Comparison of ENCODE assay signal across 15 cellular contexts in the genomic region with DNA sequence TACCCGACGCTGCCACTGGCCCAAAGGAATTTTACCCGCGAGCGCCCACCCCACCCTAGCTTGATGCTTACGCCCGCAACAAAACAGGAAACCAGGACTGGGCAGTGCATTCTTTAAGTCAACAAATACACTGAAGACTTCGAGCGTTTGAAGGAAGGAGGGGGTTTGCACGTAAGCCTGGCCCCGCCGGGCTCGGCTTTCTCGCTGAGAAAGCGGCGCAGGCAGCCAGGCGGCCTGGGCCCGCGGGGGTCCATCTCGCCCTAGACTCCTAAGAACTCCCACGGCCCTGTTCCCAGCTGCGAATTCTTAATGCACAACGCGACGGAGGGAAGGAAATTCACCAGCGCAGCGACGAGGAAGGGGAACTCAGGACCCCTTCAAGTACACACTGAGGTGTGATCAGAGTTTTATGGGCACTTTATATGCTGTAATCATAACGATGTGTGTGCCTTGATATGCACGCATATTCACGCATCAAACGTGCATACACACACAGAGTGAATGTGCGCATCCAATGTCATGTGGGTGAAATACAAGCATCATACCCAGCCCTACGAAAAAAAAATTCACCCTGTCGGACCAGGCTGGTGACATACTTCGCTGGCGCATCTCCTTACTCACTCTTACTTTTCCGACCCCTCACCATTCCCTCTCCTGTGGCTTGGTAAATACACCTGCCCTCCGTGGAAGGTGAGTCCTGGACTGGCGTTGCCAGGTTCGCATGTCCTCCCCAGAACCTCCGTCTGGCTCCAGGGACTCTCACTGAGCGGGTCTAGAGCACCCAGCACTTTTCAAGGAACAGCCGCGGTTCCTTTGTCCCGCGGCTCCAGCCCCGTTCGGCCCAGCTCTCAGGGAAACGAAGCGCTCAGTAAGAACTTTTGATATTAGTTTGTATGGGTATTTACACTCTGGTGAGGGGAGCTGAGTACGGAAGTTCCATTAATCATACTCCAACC. TPM values are rescaled to one million over a fixed set of nuclear protein-coding genes. Genes with fewer than 3 reads are reported as not detected.
DNase-seq lines count a peak whose midpoint lies in the region; ATAC-seq and TF ChIP-seq lines count a peak whose summit lies in the region.
"Had no signal": no experiment of that assay in that cellular context is flagged by ENCODE, and none has a peak within 500 bp of the region (broad histone marks: within the 10 kb centered on the region; RNA-seq: fewer than 3 reads in every experiment).

No MANE protein-coding gene starts in this region.

- H3K27me3 Mint-ChIP-seq in activated naive CD4-positive, alpha-beta T cell treated with anti-CD3 and anti-CD28 coated beads, Interleukin-2, amount 50 U/mL, for 24 hours, result peaks cover 70% of the 10 kb centered on the region

- H3K4me1 Mint-ChIP-seq in activated naive CD4-positive, alpha-beta T cell treated with anti-CD3 and anti-CD28 coated beads, Interleukin-2, amount 50 U/mL, for 24 hours, result peaks cover 36% of the 10 kb centered on the region

- peak overlapping the region; percentile 54 for H3K4me3 Mint-ChIP-seq in activated naive CD4-positive, alpha-beta T cell treated with anti-CD3 and anti-CD28 coated beads, Interleukin-2, amount 50 U/mL, for 24 hours

- no peaks in the 10 kb centered on the region for H3K9me3 Mint-ChIP-seq in activated naive CD4-positive, alpha-beta T cell treated with anti-CD3 and anti-CD28 coated beads, Interleukin-2, amount 50 U/mL, for 24 hours
- no peaks in the 10 kb centered on the region for H3K9me3 Mint-ChIP-seq in activated naive CD4-positive, alpha-beta T cell treated with anti-CD3 and anti-CD28 coated beads, Interleukin-2, amount 50 U/mL, for 72 hours

- H3K4me1 ChIP-seq in adipocyte (ENCODE audit: control insufficient read depth, insufficient read depth, low read length), result peaks cover 8% of the 10 kb centered on the region
- H3K4me1 ChIP-seq in mucosa of rectum (ENCODE audit: control insufficient read depth in 2 of 2, insufficient read depth in 2 of 2, low read length in 2 of 2), result peaks cover 31 to 57% of the 10 kb centered on the region in 2 donors
- peaks cover 12 to 30% of the 10 kb centered on the region in 2 donors for H3K4me1 ChIP-seq in thoracic aorta (ENCODE audit: control insufficient read depth in 1 of 2, low read depth in 2 of 2)
- peaks cover 14% of the 10 kb centered on the region for H3K4me1 ChIP-seq in testis

- H3K9ac ChIP-seq in adipocyte (ENCODE audit: low read length) (no peak overlapping the region), mucosa of rectum (ENCODE audit: low read depth in 1 of 2, low read length in 2 of 2) (peak overlapping the region; percentile 92 to 94)

- H3K27ac Mint-ChIP-seq in activated naive CD4-positive, alpha-beta T cell treated with anti-CD3 and anti-CD28 coated beads, Interleukin-2, amount 50 U/mL, for 24 hours, result no peak overlapping the region
- no peak overlapping the region for H3K27ac Mint-ChIP-seq in activated naive CD4-positive, alpha-beta T cell treated with anti-CD3 and anti-CD28 coated beads, Interleukin-2, amount 50 U/mL, for 72 hours
- H3K27ac Mint-ChIP-seq: H9 had no signal

- TF ChIP-seq CTCF in thoracic aorta (IDR thresholded peaks at IDR 0.05), result no peak
- no peak for TF ChIP-seq CTCF in testis (IDR thresholded peaks at IDR 0.05)

- H3K36me3 ChIP-seq in adipocyte (ENCODE audit: control insufficient read depth, insufficient read depth, low read length, severe bottlenecking) (no peaks in the 10 kb centered on the region), mucosa of rectum (ENCODE audit: control insufficient read depth in 2 of 2, insufficient read depth in 2 of 2, low read length in 2 of 2) (no peaks in the 10 kb centered on the region), thoracic aorta (no peaks in the 10 kb centered on the region), testis (ENCODE audit: low read depth, missing control alignments) (no peaks in the 10 kb centered on the region)

- intact Hi-C loops in testis (cut with DNase I; ENCODE audit: low total_unique reads) (no loop called here), sciatic nerve (cut with DNase I) (no loop called here)

- H3K4me3 ChIP-seq in adipocyte (ENCODE audit: low read length), result peak overlapping the region; percentile 67
- H3K4me3 ChIP-seq in mucosa of rectum (ENCODE audit: low read length in 2 of 2), result peak overlapping the region; percentile 89 to 92
- peak overlapping the region; percentile 44 for H3K4me3 ChIP-seq in thoracic aorta
- H3K4me3 ChIP-seq in testis, result no peak overlapping the region

- H3K27ac ChIP-seq in mucosa of rectum (ENCODE audit: low read depth in 2 of 2, low read length in 2 of 2) (peak overlapping the region; percentile 95 to 97), thoracic aorta (no peak overlapping the region), testis (no peak overlapping the region)

- no peaks in the 10 kb centered on the region for H3K36me3 Mint-ChIP-seq in activated naive CD4-positive, alpha-beta T cell treated with anti-CD3 and anti-CD28 coated beads, Interleukin-2, amount 50 U/mL, for 24 hours
- H3K36me3 Mint-ChIP-seq in activated naive CD4-positive, alpha-beta T cell treated with anti-CD3 and anti-CD28 coated beads, Interleukin-2, amount 50 U/mL, for 72 hours, result peaks cover 0 to 10% of the 10 kb centered on the region in 2 donors

- 11 to 18% methylated on average over 32 to 52 of the region's 52 CpGs for WGBS in testis, 2 donors

- no peak for DNase-seq in activated naive CD4-positive, alpha-beta T cell treated with anti-CD3 and anti-CD28 coated beads, Interleukin-2, amount 50 U/mL, for 72 hours (ENCODE audit: low spot score in 2 of 2)
- DNase-seq in adipocyte (ENCODE audit: low read depth), result no peak
- DNase-seq in thoracic aorta (ENCODE audit: low spot score), result no peak
- no peak for DNase-seq in testis
- no peak for DNase-seq in sciatic nerve (ENCODE audit: low spot score)
- DNase-seq in kidney glomerular epithelial cell (lab: John Stamatoyannopoulos, UW), result no peak
- DNase-seq: activated CD4-positive, alpha-beta T cell treated with anti-CD3 and anti-CD28 coated beads, Interleukin-2, amount 50 U/mL, for 48 hours; amniotic stem cell; C1 segment of cervical spinal cord; Kasumi-1; NCI-H446; SIG-M5 had no signal

- TF ChIP-seq POLR2A in testis (IDR thresholded peaks at IDR 0.05), result no peak

- H3K27me3 ChIP-seq in adipocyte (replicated peaks; ENCODE audit: control insufficient read depth, insufficient read depth, low read length), result peaks cover 82% of the 10 kb centered on the region
- H3K27me3 ChIP-seq in mucosa of rectum (ENCODE audit: control insufficient read depth in 2 of 2, insufficient read depth in 2 of 2, low read length in 2 of 2), result peaks cover 10 to 31% of the 10 kb centered on the region in 2 donors
- H3K27me3 ChIP-seq in thoracic aorta (replicated peaks; ENCODE audit: insufficient read depth), result peaks cover 53% of the 10 kb centered on the region
- H3K27me3 ChIP-seq in testis, result peaks cover 5% of the 10 kb centered on the region

- H3K9me3 ChIP-seq in adipocyte (ENCODE audit: control insufficient read depth, low read length) (no peaks in the 10 kb centered on the region), mucosa of rectum (ENCODE audit: control insufficient read depth in 2 of 2, low read length in 2 of 2) (no peaks in the 10 kb centered on the region), thoracic aorta (no peaks in the 10 kb centered on the region), testis (no peaks in the 10 kb centered on the region)

- no peak for ATAC-seq in activated naive CD4-positive, alpha-beta T cell treated with anti-CD3 and anti-CD28 coated beads, Interleukin-2, amount 50 U/mL, for 72 hours
- ATAC-seq in thoracic aorta (ENCODE audit: insufficient number of reproducible peaks, low FRiP score, low read depth) (no peak), sciatic nerve (no peak)

RNA-seq across cellular contexts. Expression of a gene that starts 5.7 kb away (rescaled TPM):
- not detected for total RNA-seq in activated naive CD4-positive, alpha-beta T cell treated with anti-CD3 and anti-CD28 coated beads, Interleukin-2, amount 50 U/mL, for 72 hours
- total RNA-seq in thoracic aorta (under 1 TPM in 1 of 2 donors, not detected in 1; 0.14 TPM), testis (not detected), sciatic nerve (0.18 TPM)
- 0.30 TPM for polyA plus RNA-seq in testis (ENCODE audit: insufficient read depth, low read depth, low replicate concordance)
- total RNA-seq: H9 had no signal

RNA-seq across cellular contexts. Expression of a gene that starts 20.6 kb away (rescaled TPM):
- total RNA-seq in activated naive CD4-positive, alpha-beta T cell treated with anti-CD3 and anti-CD28 coated beads, Interleukin-2, amount 50 U/mL, for 72 hours, result not detected
- total RNA-seq in thoracic aorta (1 to 10 TPM in 1 of 2 donors, under 1 TPM in 1; 0.28 to 3.7 TPM), testis (under 1 TPM in 1 of 2 donors, not detected in 1; 0.25 TPM), sciatic nerve (1.3 TPM)
- 0.96 TPM for polyA plus RNA-seq in testis (ENCODE audit: insufficient read depth, low read depth, low replicate concordance)
- total RNA-seq: H9 had no signal

RNA-seq across cellular contexts. Expression of a gene that starts 31.5 kb away (rescaled TPM):
- total RNA-seq in activated naive CD4-positive, alpha-beta T cell treated with anti-CD3 and anti-CD28 coated beads, Interleukin-2, amount 50 U/mL, for 72 hours, result not detected
- total RNA-seq in thoracic aorta (under 1 TPM in 1 of 2 donors, not detected in 1; 0.81 TPM), testis (1 to 10 TPM in 1 of 2 donors, under 1 TPM in 1; 0.31 to 1.8 TPM), sciatic nerve (11.2 TPM)
- polyA plus RNA-seq in testis (ENCODE audit: insufficient read depth, low read depth, low replicate concordance), result 1.6 TPM
- total RNA-seq: H9 had no signal

RNA-seq across cellular contexts. Expression of a gene that starts 37.0 kb away (rescaled TPM):
- total RNA-seq in activated naive CD4-positive, alpha-beta T cell treated with anti-CD3 and anti-CD28 coated beads, Interleukin-2, amount 50 U/mL, for 72 hours, result not detected
- total RNA-seq in thoracic aorta, result not detected
- total RNA-seq in testis, result under 1 TPM; 0.25 to 0.63 TPM
- 1.4 TPM for polyA plus RNA-seq in testis (ENCODE audit: insufficient read depth, low read depth, low replicate concordance)
- not detected for total RNA-seq in sciatic nerve
- total RNA-seq: H9 had no signal

RNA-seq across cellular contexts. Expression of a gene that starts 40.3 kb away (rescaled TPM):
- not detected for total RNA-seq in activated naive CD4-positive, alpha-beta T cell treated with anti-CD3 and anti-CD28 coated beads, Interleukin-2, amount 50 U/mL, for 72 hours
- total RNA-seq in thoracic aorta (not detected), testis (under 1 TPM; 0.25 to 0.39 TPM), sciatic nerve (7.1 TPM)
- polyA plus RNA-seq in testis (ENCODE audit: insufficient read depth, low read depth, low replicate concordance), result 1.0 TPM
- total RNA-seq: H9 had no signal

Comparison
In these comparisons a context has a peak if more than half of its experiments do, and no peak if none do; other contexts are left out.
1. H3K4me3 ChIP-seq: peak in adipocyte (single experiment), mucosa of rectum (2 of 2) and thoracic aorta (single experiment); none in testis (0 of 2).
2. H3K27ac ChIP-seq: peak in mucosa of rectum (2 of 2); none in thoracic aorta (0 of 2) and testis (0 of 2).